In genomic region chr13:75537401-75538365, GRCh38 we compare ENCODE assay signal across 8 cellular contexts. TPM values are rescaled to one million over a fixed set of nuclear protein-coding genes. Genes with fewer than 3 reads are reported as not detected.
DNase-seq lines count a peak whose midpoint lies in the region; ATAC-seq and TF ChIP-seq lines count a peak whose summit lies in the region.

TSS of gene COMMD6 (minus strand) at chr13:75537841. CDS start at chr13:75537805, 36 bp downstream.

- peak within 1 kb of the TSS; percentile 85 for H3K4me2 ChIP-seq in OCI-LY3 (ENCODE audit: low read length)

- H3K4me1 ChIP-seq in HUES48 (ENCODE audit: control insufficient read depth, insufficient read depth, low read length): no peaks in the 10 kb centered on the region
- H3K4me1 ChIP-seq in OCI-LY3 (ENCODE audit: low read length): peaks cover 15% of the 10 kb centered on the region
- H3K4me1 ChIP-seq in mononuclear cell (ENCODE audit: insufficient read depth, low read length): peaks cover 34% of the 10 kb centered on the region

- H3K36me3 ChIP-seq in HUES48 (ENCODE audit: control insufficient read depth, insufficient read depth, low read length): peaks cover 25% of the 10 kb centered on the region
- peaks cover 3% of the 10 kb centered on the region for H3K36me3 ChIP-seq in OCI-LY3 (replicated peaks; ENCODE audit: low read depth, low read length)

- H2AFZ ChIP-seq in OCI-LY3 (ENCODE audit: low read depth, low read length): peak within 1 kb of the TSS; percentile 97

- H3K27me3 ChIP-seq in HUES48 (ENCODE audit: control insufficient read depth, insufficient read depth, low read length): no peaks in the 10 kb centered on the region
- no peaks in the 10 kb centered on the region for H3K27me3 ChIP-seq in OCI-LY3 (ENCODE audit: low read depth, low read length)
- H3K27me3 ChIP-seq in mononuclear cell (ENCODE audit: insufficient read depth, low read length): no peaks in the 10 kb centered on the region

- H3K4me3 ChIP-seq in HUES48 (ENCODE audit: low read depth, low read length) (peak within 1 kb of the TSS; percentile 91), OCI-LY3 (ENCODE audit: low read length) (peak within 1 kb of the TSS; percentile 88), epithelial cell of esophagus (ENCODE audit: low read length) (peak within 1 kb of the TSS; percentile 92), mononuclear cell (ENCODE audit: low read length) (peak within 1 kb of the TSS; percentile 66)

- H3K27ac ChIP-seq in HUES48 (ENCODE audit: low read depth, low read length) (peak within 1 kb of the TSS; percentile 86), OCI-LY3 (ENCODE audit: low read length) (0 out of 2 replicates have a peak within 1 kb of the TSS, but pooled peaks have one; percentile 2)

- H4K20me1 ChIP-seq in OCI-LY3 (ENCODE audit: insufficient read depth, low read length): no peaks in the 10 kb centered on the region

- peak; percentile 95 for ATAC-seq in GM21423 (IDR thresholded peaks at IDR 0.05; ENCODE audit: unreplicated experiment)

- TF ChIP-seq CTCF in OCI-LY3 (IDR thresholded peaks at IDR 0.05; ENCODE audit: low read depth, low read length) (no peak), epithelial cell of esophagus (IDR thresholded peaks at IDR 0.05; ENCODE audit: insufficient read depth, low read depth, low read length, missing control alignments) (peak; percentile 40)

- DNase-seq in DMS114 treated with DMSO at 0.1 percent for 48 hours (lab: John Stamatoyannopoulos, UW; ENCODE audit: unreplicated experiment): peak; percentile 57
- peak; percentile 50 for DNase-seq in activated T-cell treated with anti-CD3 and anti-CD28 coated beads for 4 hours
- DNase-seq in epithelial cell of esophagus (ENCODE audit: low read depth): peak; percentile 96
- DNase-seq in stimulated activated CD8-positive, alpha-beta memory T cell treated with anti-CD3 and anti-CD28 coated beads, Interleukin-4, amount 100 ng/mL, for 24 hours (ENCODE audit: low read depth): peak; percentile 55

- peaks cover 10% of the 10 kb centered on the region for H3K79me2 ChIP-seq in OCI-LY3 (ENCODE audit: low read length)

- H3K9me3 ChIP-seq in HUES48 (ENCODE audit: control insufficient read depth, insufficient read depth, low read length): no peaks in the 10 kb centered on the region
- H3K9me3 ChIP-seq in OCI-LY3 (ENCODE audit: insufficient read depth, low read length): no peaks in the 10 kb centered on the region
- no peaks in the 10 kb centered on the region for H3K9me3 ChIP-seq in mononuclear cell (ENCODE audit: low read depth, low read length)

- H3K9ac ChIP-seq in HUES48 (ENCODE audit: low read depth, low read length): peak within 1 kb of the TSS; percentile 94
- peak within 1 kb of the TSS; percentile 76 for H3K9ac ChIP-seq in OCI-LY3 (ENCODE audit: low read length)

RNA-seq across cellular contexts. Expression of gene COMMD6, which starts in this region (rescaled TPM):
- 65.1 TPM for total RNA-seq in mononuclear cell

Comparison
In these comparisons a context has a peak if more than half of its experiments do, and no peak if none do; other contexts are left out.
1. Peak in every context shown above with its lines: DNase-seq, ATAC-seq, H3K4me3 ChIP-seq and H3K27ac ChIP-seq.